28 cellular contexts compared by ENCODE assay signal in the genomic region with DNA sequence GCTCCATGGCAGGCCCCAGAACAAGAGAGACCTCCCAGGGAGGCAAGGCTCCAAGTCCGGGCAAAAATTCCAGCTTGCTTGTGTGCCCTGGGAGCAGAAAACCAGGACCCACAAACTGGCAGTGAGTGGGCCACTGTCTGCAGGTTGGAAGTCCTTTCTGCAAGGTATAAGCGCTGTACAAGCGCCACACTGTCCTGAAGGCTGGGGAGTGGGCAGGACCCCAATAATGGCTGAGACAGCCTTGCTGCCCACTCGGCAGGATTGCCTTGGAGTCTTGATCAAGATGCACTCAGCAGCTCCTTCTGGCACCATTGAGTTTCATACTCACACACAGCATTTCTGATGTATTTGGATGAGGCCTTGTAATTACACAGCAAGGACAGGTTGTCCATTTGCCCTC.
"Had no signal": no experiment of that assay in that cellular context is flagged by ENCODE, and none has a peak within 500 bp of the region (broad histone marks: within the 10 kb centered on the region; RNA-seq: fewer than 3 reads in every experiment).

No MANE protein-coding gene starts in this region.

- H3K27ac ChIP-seq: stomach, suprapubic skin, testis, thoracic aorta, thyroid gland, tibial artery, tibial nerve, transverse colon, upper lobe of right lung, uterus, vagina had no signal

- H3K36me3 ChIP-seq: stomach, suprapubic skin, thoracic aorta, thyroid gland, transverse colon, upper lobe of left lung, upper lobe of right lung, uterus, vagina had no signal

- H3K9me3 ChIP-seq: stomach, suprapubic skin, testis, thoracic aorta, thyroid gland, tibial artery, tibial nerve, transverse colon, upper lobe of left lung, upper lobe of right lung, uterus, vagina had no signal

- H3K27me3 Mint-ChIP-seq: stimulated activated memory B cell treated with anti-CD40 and anti-IgM and Interleukin-4, amounts not matched to agents 10 μg/mL and 1 μg/mL and 100 μg/mL, for 72 hours; stimulated activated naive B cell treated with anti-CD40 and anti-IgM and Interleukin-4, amounts not matched to agents 10 μg/mL and 1 μg/mL and 100 μg/mL, for 72 hours; stimulated activated naive CD8-positive, alpha-beta T cell treated with anti-CD3 and anti-CD28 coated beads, Interleukin-15, amount 100 ng/mL, for 72 hours; stimulated activated naive CD8-positive, alpha-beta T cell treated with anti-CD3 and anti-CD28 coated beads, Interleukin-15, Interleukin-2, amounts not matched to agents 100 ng/mL and 50 ng/mL, for 24 hours had no signal

- H3K27ac Mint-ChIP-seq: stimulated activated effector memory CD8-positive, alpha-beta T cell treated with anti-CD3 and anti-CD28 coated beads, Interleukin-12 subunit alpha, Interleukin-12 subunit beta, amount 100 ng/mL, for 72 hours; stimulated activated memory B cell treated with anti-CD40 and anti-IgM and Interleukin-4, amounts not matched to agents 10 μg/mL and 1 μg/mL and 100 μg/mL, for 72 hours; stimulated activated naive CD8-positive, alpha-beta T cell treated with anti-CD3 and anti-CD28 coated beads, Interleukin-15, amount 100 ng/mL, for 72 hours; stimulated activated naive CD8-positive, alpha-beta T cell treated with anti-CD3 and anti-CD28 coated beads, Interleukin-15, Interleukin-2, amounts not matched to agents 100 ng/mL and 50 ng/mL, for 24 hours; type B pancreatic cell had no signal

- H3K9me3 Mint-ChIP-seq: stimulated activated effector memory CD8-positive, alpha-beta T cell treated with anti-CD3 and anti-CD28 coated beads, Interleukin-12 subunit alpha, Interleukin-12 subunit beta, amount 100 ng/mL, for 72 hours; stimulated activated memory B cell treated with anti-CD40 and anti-IgM and Interleukin-4, amounts not matched to agents 10 μg/mL and 1 μg/mL and 100 μg/mL, for 72 hours; stimulated activated naive B cell treated with anti-CD40 and anti-IgM and Interleukin-4, amounts not matched to agents 10 μg/mL and 1 μg/mL and 100 μg/mL, for 72 hours; stimulated activated naive CD8-positive, alpha-beta T cell treated with anti-CD3 and anti-CD28 coated beads, Interleukin-15, amount 100 ng/mL, for 72 hours; stimulated activated naive CD8-positive, alpha-beta T cell treated with anti-CD3 and anti-CD28 coated beads, Interleukin-15, Interleukin-2, amounts not matched to agents 100 ng/mL and 50 ng/mL, for 24 hours; type B pancreatic cell had no signal

- H3K4me3 ChIP-seq: stomach, suprapubic skin, testis, thoracic aorta, thyroid gland, tibial artery, tibial nerve, transverse colon, upper lobe of left lung, upper lobe of right lung, uterus, vagina had no signal

- H3K27me3 ChIP-seq: stomach, suprapubic skin, testis, thyroid gland, tibial artery, tibial nerve, transverse colon, upper lobe of left lung, upper lobe of right lung, uterus, vagina had no signal

- H3K4me1 Mint-ChIP-seq: stimulated activated naive CD8-positive, alpha-beta T cell treated with anti-CD3 and anti-CD28 coated beads, Interleukin-15, amount 100 ng/mL, for 72 hours had no signal

- H3K4me1 ChIP-seq: stomach, suprapubic skin, testis, thyroid gland, tibial artery, tibial nerve, transverse colon, upper lobe of left lung, upper lobe of right lung, uterus, vagina had no signal

- DNase-seq: stimulated activated CD4-positive, alpha-beta T cell treated with anti-CD3 and anti-CD28 coated beads, Interleukin-2, amount 100 ng/mL, for 48 hours; stimulated activated CD4-positive, alpha-beta T cell treated with anti-CD3 and anti-CD28 coated beads, Interleukin-4, amount 100 ng/mL, for 1 hour; stimulated activated CD4-positive, alpha-beta T cell treated with anti-CD3 and anti-CD28 coated beads, Interleukin-4, amount 100 ng/mL, for 24 hours; stimulated activated CD4-positive, alpha-beta T cell treated with anti-CD3 and anti-CD28 coated beads, Interleukin-4, amount 100 ng/mL, for 4 hours; stimulated activated CD8-positive, alpha-beta memory T cell treated with anti-CD3 and anti-CD28 coated beads, Interleukin-4, amount 100 ng/mL, for 48 hours; stimulated activated naive B cell treated with anti-CD40 and anti-IgM and Interleukin-4, amounts not matched to agents 10 μg/mL and 1 μg/mL and 100 μg/mL, for 72 hours; stimulated activated naive CD4-positive, alpha-beta T cell; stimulated activated naive CD4-positive, alpha-beta T cell treated with Interleukin-2 at 50 U/mL for 16 hours; stimulated activated naive CD8-positive, alpha-beta T cell treated with anti-CD3 and anti-CD28 coated beads, Interleukin-15, amount 100 ng/mL, for 72 hours; stimulated activated naive CD8-positive, alpha-beta T cell treated with anti-CD3 and anti-CD28 coated beads, Interleukin-15, Interleukin-2, amounts not matched to agents 100 U/mL and 50 U/mL, for 24 hours; stomach; substantia nigra; testis; thyroid gland; tibial artery; transverse colon; trophoblast cell; upper lobe of left lung; upper lobe of right lung; uterus had no signal

- H3K4me3 Mint-ChIP-seq: stimulated activated effector memory CD8-positive, alpha-beta T cell treated with anti-CD3 and anti-CD28 coated beads, Interleukin-12 subunit alpha, Interleukin-12 subunit beta, amount 100 ng/mL, for 72 hours; stimulated activated memory B cell treated with anti-CD40 and anti-IgM and Interleukin-4, amounts not matched to agents 10 μg/mL and 1 μg/mL and 100 μg/mL, for 72 hours; stimulated activated naive B cell treated with anti-CD40 and anti-IgM and Interleukin-4, amounts not matched to agents 10 μg/mL and 1 μg/mL and 100 μg/mL, for 72 hours; stimulated activated naive CD8-positive, alpha-beta T cell treated with anti-CD3 and anti-CD28 coated beads, Interleukin-15, amount 100 ng/mL, for 72 hours; stimulated activated naive CD8-positive, alpha-beta T cell treated with anti-CD3 and anti-CD28 coated beads, Interleukin-15, Interleukin-2, amounts not matched to agents 100 ng/mL and 50 ng/mL, for 24 hours; type B pancreatic cell had no signal

- H3K36me3 Mint-ChIP-seq: stimulated activated effector memory CD8-positive, alpha-beta T cell treated with anti-CD3 and anti-CD28 coated beads, Interleukin-12 subunit alpha, Interleukin-12 subunit beta, amount 100 ng/mL, for 72 hours; type B pancreatic cell had no signal

- ATAC-seq: stimulated activated effector memory CD8-positive, alpha-beta T cell treated with anti-CD3 and anti-CD28 coated beads, Interleukin-12 subunit alpha, Interleukin-12 subunit beta, amount 100 ng/mL, for 72 hours; stimulated activated memory B cell treated with anti-CD40 and anti-IgM and Interleukin-4, amounts not matched to agents 10 μg/mL and 1 μg/mL and 100 μg/mL, for 72 hours; stimulated activated naive B cell treated with anti-CD40 and anti-IgM and Interleukin-4, amounts not matched to agents 10 μg/mL and 1 μg/mL and 100 μg/mL, for 72 hours; stimulated activated naive CD8-positive, alpha-beta T cell treated with anti-CD3 and anti-CD28 coated beads, Interleukin-15, amount 100 ng/mL, for 72 hours; stimulated activated naive CD8-positive, alpha-beta T cell treated with anti-CD3 and anti-CD28 coated beads, Interleukin-15, Interleukin-2, amounts not matched to agents 100 U/mL and 50 U/mL, for 24 hours had no signal
